26 cellular contexts compared by ENCODE assay signal in genomic region chr9:123957731-123958130, GRCh38. TPM values are rescaled to one million over a fixed set of nuclear protein-coding genes. Genes with fewer than 3 reads are reported as not detected.
"Had no signal": no experiment of that assay in that cellular context is flagged by ENCODE, and none has a peak within 500 bp of the region (broad histone marks: within the 10 kb centered on the region; RNA-seq: fewer than 3 reads in every experiment).

No MANE protein-coding gene starts in this region.

- H3K4me1 ChIP-seq: heart left ventricle, psoas muscle, suprapubic skin, thyroid gland, uterus had no signal

- H3K9me3 ChIP-seq: heart left ventricle, neutrophil, psoas muscle, spleen, suprapubic skin, thyroid gland, uterus had no signal

- ATAC-seq: effector memory CD8-positive, alpha-beta T cell; heart left ventricle; left colon; left ventricle myocardium superior; naive thymus-derived CD4-positive, alpha-beta T cell; psoas muscle; sciatic nerve had no signal

- H3K36me3 Mint-ChIP-seq: naive thymus-derived CD4-positive, alpha-beta T cell; type B pancreatic cell had no signal

- H3K27me3 ChIP-seq: thyroid gland, uterus had no signal

- DNase-seq: effector memory CD8-positive, alpha-beta T cell; heart left ventricle; hippocampal formation; left colon; left ventricle myocardium superior; naive thymus-derived CD4-positive, alpha-beta T cell; nephron progenitor cell; psoas muscle; retina; spleen; stimulated activated CD4-positive, alpha-beta T cell treated with anti-CD3 and anti-CD28 coated beads, Interleukin-15, amount 100 ng/mL, for 24 hours; stimulated activated CD4-positive, alpha-beta T cell treated with anti-CD3 and anti-CD28 coated beads, Interleukin-1b, Interleukin-23, amount 100 ng/mL, for 48 hours; stimulated activated naive CD4-positive, alpha-beta T cell; thyroid gland; uterus had no signal

- H3K9me3 Mint-ChIP-seq: dendritic cell treated with granulocyte-macrophage colony-stimulating factor and Interleukin-4, amounts not matched to agents 40 ng/mL and 50 ng/mL, for 4 days; effector memory CD8-positive, alpha-beta T cell; nephron progenitor cell; type B pancreatic cell had no signal

- H3K4me3 ChIP-seq: heart left ventricle, lung, psoas muscle, spleen, suprapubic skin, thyroid gland, uterus had no signal

- H3K27ac ChIP-seq: heart left ventricle, neutrophil, psoas muscle, spleen, suprapubic skin, thyroid gland, uterus had no signal

- H3K36me3 ChIP-seq: heart left ventricle, neutrophil, spleen, suprapubic skin, thyroid gland, uterus had no signal

- H3K27ac Mint-ChIP-seq: dendritic cell treated with granulocyte-macrophage colony-stimulating factor and Interleukin-4, amounts not matched to agents 40 ng/mL and 50 ng/mL, for 4 days; effector memory CD8-positive, alpha-beta T cell; naive thymus-derived CD4-positive, alpha-beta T cell; nephron progenitor cell; type B pancreatic cell had no signal

- H3K4me3 Mint-ChIP-seq: dendritic cell treated with granulocyte-macrophage colony-stimulating factor and Interleukin-4, amounts not matched to agents 40 ng/mL and 50 ng/mL, for 4 days; effector memory CD8-positive, alpha-beta T cell; naive thymus-derived CD4-positive, alpha-beta T cell; nephron progenitor cell; type B pancreatic cell had no signal

RNA-seq across cellular contexts. Expression of gene LHX2, which starts 53.8 kb away (rescaled TPM):
- total RNA-seq: epithelial cell of proximal tubule; glomerular endothelial cell; kidney epithelial cell; left colon; left ventricle myocardium superior; mononuclear cell; naive thymus-derived CD4-positive, alpha-beta T cell; osteoblast; psoas muscle; sciatic nerve; thyroid gland had no signal
- polyA plus RNA-seq: naive thymus-derived CD4-positive, alpha-beta T cell; psoas muscle had no signal
